In the genomic region with DNA sequence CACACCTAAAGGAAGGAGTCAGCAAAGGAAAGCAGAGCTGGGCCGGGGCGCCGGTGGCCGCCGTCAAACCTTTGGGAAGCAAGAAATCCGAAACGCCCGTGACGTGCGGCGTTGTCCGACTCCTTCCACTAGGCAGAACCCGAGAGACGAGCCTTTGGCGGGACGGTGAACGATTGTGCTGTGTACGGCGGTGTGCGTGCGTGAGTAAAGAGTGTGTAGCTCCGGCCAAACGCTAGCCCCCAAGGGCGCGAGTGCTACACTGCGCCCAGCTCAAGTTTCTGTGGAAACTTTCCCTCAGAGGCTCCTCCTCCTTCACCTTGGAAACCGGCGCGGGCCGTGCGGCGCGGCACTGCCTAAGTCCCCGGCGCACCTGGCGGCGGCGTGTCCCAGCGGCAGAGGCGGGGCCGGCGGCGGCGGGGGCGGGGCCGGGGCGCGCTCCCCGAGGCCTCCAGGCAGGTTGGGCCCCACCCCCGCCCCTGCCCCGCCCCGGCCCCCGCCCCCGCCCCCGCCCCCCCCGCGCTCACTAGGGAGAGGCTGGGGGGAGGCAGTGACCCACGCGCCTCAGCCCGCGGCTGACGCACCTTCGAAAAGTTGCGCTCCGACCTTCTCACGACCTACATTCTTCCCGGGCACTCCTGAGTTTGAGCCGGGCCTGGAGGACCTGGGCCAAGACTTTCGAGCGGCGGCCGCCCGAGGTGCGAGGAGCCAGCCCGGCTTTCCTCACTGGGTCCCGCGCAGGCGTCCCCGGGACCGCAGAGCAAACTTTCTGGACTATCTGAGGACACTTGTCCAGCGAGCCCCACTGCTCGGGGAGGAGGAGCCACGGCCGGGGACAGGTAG, we compare ENCODE assay signal across 8 cellular contexts. TPM values are rescaled to one million over a fixed set of nuclear protein-coding genes. Genes with fewer than 3 reads are reported as not detected.
DNase-seq lines count a peak whose midpoint lies in the region; ATAC-seq and TF ChIP-seq lines count a peak whose summit lies in the region.

A gene (plus strand): TSS at position 547 of the 840 bp plus-strand sequence. CDS start 157,084 bp downstream, outside the sequence.

- POLR2A ChIA-PET in PC-9 (lab: Charles Lee; ENCODE audit: unreplicated experiment) = interaction anchor here (0.6 to 1.1 kb wide), 10 partner anchors 25 to 1401 kb away, joined by 3 to 26 read pairs (median 4); no protein-coding TSS in a partner anchor

- peaks cover 35% of the 10 kb centered on the region for H3K79me2 ChIP-seq in PC-9 (ENCODE audit: low read depth)

- WGBS in testis, 2 donors = 0 to 1% methylated on average over 22 to 49 of the region's 84 CpGs

- H3K27me3 ChIP-seq in PC-9 (ENCODE audit: insufficient read depth, low read depth) (no peaks in the 10 kb centered on the region), neutrophil (peaks cover 46% of the 10 kb centered on the region), testis (no peaks in the 10 kb centered on the region)

- peaks cover 25% of the 10 kb centered on the region for H3K4me1 ChIP-seq in PC-9 (replicated peaks; ENCODE audit: insufficient read depth)
- peaks cover 32 to 46% of the 10 kb centered on the region in 2 experiments for H3K4me1 ChIP-seq in neutrophil (ENCODE audit: control insufficient read depth in 1 of 2, insufficient read depth in 1 of 2, low read depth in 1 of 2, low read length in 1 of 2)
- H3K4me1 ChIP-seq in testis = peaks cover 5% of the 10 kb centered on the region

- no peak for TF ChIP-seq POLR2A in testis (IDR thresholded peaks at IDR 0.05)

- no peaks in the 10 kb centered on the region for H4K20me1 ChIP-seq in PC-9 (ENCODE audit: insufficient read depth)

- BruUV-seq in PC-9 (replicated peaks; lab: Mats Ljungman, UMichigan) = no TSS peak

- H3K27ac ChIP-seq in PC-9 (peak within 1 kb of the TSS; percentile 88), neutrophil (peak within 1 kb of the TSS; percentile 78), testis (peak within 1 kb of the TSS in 1 of 2 donors; percentile 8)

- in situ Hi-C loops in Caki2 (cut with HindIII; ENCODE audit: low pct_unique_long_range_greater_than_20kb, low sequenced_read_pairs) = no loop called here

- H3K4me3 ChIP-seq in PC-9 = peak within 1 kb of the TSS; percentile 75
- peak within 1 kb of the TSS; percentile 61 to 64 for H3K4me3 ChIP-seq in foreskin fibroblast (ENCODE audit: low read depth in 1 of 2, low read length in 2 of 2)
- peak within 1 kb of the TSS; percentile 60 to 67 for H3K4me3 ChIP-seq in neutrophil (ENCODE audit: low read depth in 1 of 2, low read length in 1 of 2)
- H3K4me3 ChIP-seq in testis = peak within 1 kb of the TSS; percentile 52 to 59

- H3K36me3 ChIP-seq in PC-9 (ENCODE audit: low read depth) (no peaks in the 10 kb centered on the region), neutrophil (no peaks in the 10 kb centered on the region), testis (ENCODE audit: low read depth, missing control alignments) (no peaks in the 10 kb centered on the region)

- TF ChIP-seq CTCF in PC-9 (conservative IDR thresholded peaks at IDR 0.05) = no peak
- no peak for TF ChIP-seq CTCF in foreskin fibroblast (IDR thresholded peaks at IDR 0.05; ENCODE audit: low read depth, low read length)
- TF ChIP-seq CTCF in neutrophil (IDR thresholded peaks at IDR 0.05) = no peak
- no peak for TF ChIP-seq CTCF in testis (IDR thresholded peaks at IDR 0.05)

- H3F3A ChIP-seq in PC-9 (ENCODE audit: insufficient read depth, low read depth) = peaks cover 22% of the 10 kb centered on the region

- H3K9me3 ChIP-seq in PC-9 (ENCODE audit: insufficient read depth, low read depth) = no peaks in the 10 kb centered on the region
- H3K9me3 ChIP-seq in neutrophil = no peaks in the 10 kb centered on the region
- no peaks in the 10 kb centered on the region for H3K9me3 ChIP-seq in testis

- H2AFZ ChIP-seq in PC-9 = peak within 1 kb of the TSS; percentile 96

- peak; percentile 86 for DNase-seq in Caki2 (ENCODE audit: low read depth)
- peak; percentile 87 to 97 for DNase-seq in PC-9
- DNase-seq in activated effector memory CD4-positive, alpha-beta T cell treated with Interleukin-2 at 50 U/mL for 16 hours = peak; percentile 81
- DNase-seq in foreskin fibroblast = peak; percentile 35 to 76
- peak; percentile 87 for DNase-seq in testis

- H3K4me2 ChIP-seq in PC-9 = peak within 1 kb of the TSS; percentile 97

- H3K9me2 ChIP-seq in PC-9 (ENCODE audit: insufficient read depth) = no peaks in the 10 kb centered on the region

- ATAC-seq in GM19463 (IDR thresholded peaks at IDR 0.05; ENCODE audit: unreplicated experiment) (peak; percentile 83), HG03571 (IDR thresholded peaks at IDR 0.05; ENCODE audit: unreplicated experiment) (peak; percentile 74)

- intact Hi-C loops in PC-9 (cut with micrococcal nuclease; ENCODE audit: unreplicated experiment) = loop anchor here (1.0 to 2.0 kb wide), 4 partner anchors 76 to 196 kb away; a partner anchor contains a TSS
- intact Hi-C loops in testis (cut with DNase I; ENCODE audit: low total_unique reads) = no loop called here

- CTCF ChIA-PET in PC-9 (lab: Charles Lee) = interaction anchor here (0.6 to 0.7 kb wide), 3 partner anchors 81 to 213 kb away, joined by 3 to 5 read pairs (median 3); no protein-coding TSS in a partner anchor

RNA-seq across cellular contexts. Expression of the gene that starts here (rescaled TPM):
- 8.7 and 16.2 TPM in 2 replicates for total RNA-seq in Caki2 (2014; rRNA removed; shearing (Covaris generic); ENCODE audit: low replicate concordance)
- 33.7 and 35.5 TPM in 2 replicates for total RNA-seq in PC-9 (2021)
- total RNA-seq in testis = 10 to 100 TPM; 13.1 to 16.2 TPM
- polyA plus RNA-seq in testis (ENCODE audit: insufficient read depth, low read depth, low replicate concordance) = 5.7 TPM
